8 cellular contexts compared by ENCODE assay signal in the genomic region with DNA sequence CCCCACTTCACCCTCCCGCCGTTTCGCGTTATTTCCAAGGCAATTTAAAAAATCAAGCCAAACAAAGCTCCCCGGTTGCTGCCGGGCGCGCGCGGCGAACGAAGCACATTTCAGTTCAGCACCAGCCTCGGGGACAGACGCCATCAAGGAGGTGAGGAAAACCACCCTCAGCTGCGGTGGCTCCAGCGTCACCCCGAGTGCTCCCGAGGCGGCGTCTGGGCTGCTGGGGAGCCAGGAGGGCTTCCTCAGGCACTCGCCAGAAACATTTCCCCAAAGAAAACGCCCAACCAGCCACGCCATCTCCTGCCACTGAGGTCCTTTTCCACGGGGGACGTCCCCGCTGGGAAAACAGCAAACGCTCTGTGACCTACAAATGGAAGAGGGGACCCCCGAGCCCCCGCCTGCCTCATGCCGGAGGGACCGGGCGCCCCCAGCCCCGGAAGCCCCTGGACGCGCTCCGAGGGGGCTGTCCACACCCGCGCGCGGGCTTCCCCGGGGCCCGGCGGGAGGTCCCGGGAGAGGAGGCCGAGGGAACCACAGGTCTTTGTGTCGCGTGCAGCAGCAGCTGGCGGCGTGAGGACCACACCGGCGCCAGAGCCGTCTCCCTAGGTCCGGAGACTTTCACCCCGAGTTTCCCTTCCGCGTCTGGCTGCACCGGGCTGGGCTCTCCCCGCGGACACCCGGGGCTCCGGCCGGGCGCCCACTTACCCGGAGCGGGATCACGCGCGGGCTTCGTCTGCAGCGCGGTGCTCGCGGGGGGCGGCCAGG. TPM values are rescaled to one million over a fixed set of nuclear protein-coding genes. Genes with fewer than 3 reads are reported as not detected.
A peak's percentile ranks its signal among the peaks of the same experiment; 100 is the strongest.
DNase-seq lines count a peak whose midpoint lies in the region; ATAC-seq and TF ChIP-seq lines count a peak whose summit lies in the region.

No MANE protein-coding gene starts in this region.

- TF ChIP-seq CTCF in endothelial cell (IDR thresholded peaks at IDR 0.05; ENCODE audit: unreplicated experiment), result no peak

- DNase-seq in Caki2 (ENCODE audit: low read depth) (peak; percentile 29), NCI-H146 treated with DMSO at 0.1 percent for 48 hours (lab: John Stamatoyannopoulos, UW; ENCODE audit: unreplicated experiment) (peak; percentile 38), endothelial cell (ENCODE audit: low spot score) (peak; percentile 69)
- DNase-seq in activated CD8-positive, alpha-beta memory T cell treated with anti-CD3 and anti-CD28 coated beads, Interleukin-2, amount 50 U/mL, for 4 hours, result peak; percentile 53

- H3K9me3 ChIP-seq in mucosa of stomach (ENCODE audit: control insufficient read depth, low read length), result no peaks in the 10 kb centered on the region

- H3K36me3 Mint-ChIP-seq in endothelial cell (ENCODE audit: low read depth, unreplicated experiment), result no peaks in the 10 kb centered on the region
- peaks cover 5% of the 10 kb centered on the region for H3K36me3 Mint-ChIP-seq in stimulated activated naive CD8-positive, alpha-beta T cell treated with anti-CD3 and anti-CD28 coated beads, Interleukin-15, Interleukin-2, amounts not matched to agents 100 ng/mL and 50 ng/mL, for 24 hours (ENCODE audit: low read depth)

- no peaks in the 10 kb centered on the region for H3K9me3 Mint-ChIP-seq in endothelial cell (ENCODE audit: unreplicated experiment)
- H3K9me3 Mint-ChIP-seq in stimulated activated naive CD8-positive, alpha-beta T cell treated with anti-CD3 and anti-CD28 coated beads, Interleukin-15, Interleukin-2, amounts not matched to agents 100 ng/mL and 50 ng/mL, for 24 hours, result no peaks in the 10 kb centered on the region

- H3K27me3 Mint-ChIP-seq in endothelial cell (ENCODE audit: unreplicated experiment), result peaks cover 12% of the 10 kb centered on the region
- peaks cover 77% of the 10 kb centered on the region for H3K27me3 Mint-ChIP-seq in stimulated activated naive CD8-positive, alpha-beta T cell treated with anti-CD3 and anti-CD28 coated beads, Interleukin-15, Interleukin-2, amounts not matched to agents 100 ng/mL and 50 ng/mL, for 24 hours

- H3K4me1 Mint-ChIP-seq in endothelial cell (ENCODE audit: unreplicated experiment), result peaks cover 16% of the 10 kb centered on the region
- peaks cover 26% of the 10 kb centered on the region for H3K4me1 Mint-ChIP-seq in stimulated activated naive CD8-positive, alpha-beta T cell treated with anti-CD3 and anti-CD28 coated beads, Interleukin-15, Interleukin-2, amounts not matched to agents 100 ng/mL and 50 ng/mL, for 24 hours (ENCODE audit: low read depth)

- H3K27ac Mint-ChIP-seq in endothelial cell (ENCODE audit: unreplicated experiment), result no peak overlapping the region
- H3K27ac Mint-ChIP-seq in stimulated activated naive CD8-positive, alpha-beta T cell treated with anti-CD3 and anti-CD28 coated beads, Interleukin-15, Interleukin-2, amounts not matched to agents 100 ng/mL and 50 ng/mL, for 24 hours, result no peak overlapping the region

- peak overlapping the region; percentile 8 for H3K9ac ChIP-seq in mucosa of stomach (ENCODE audit: low read length)

- H3K4me1 ChIP-seq in mucosa of stomach (ENCODE audit: control insufficient read depth, insufficient read depth, low read length), result peaks cover 13% of the 10 kb centered on the region

- in situ Hi-C loops in Caki2 (cut with HindIII; ENCODE audit: low pct_unique_long_range_greater_than_20kb, low sequenced_read_pairs), result no loop called here

- H3K36me3 ChIP-seq in mucosa of stomach (ENCODE audit: control insufficient read depth, insufficient read depth, low read length), result no peaks in the 10 kb centered on the region

- ATAC-seq in GM21737 (IDR thresholded peaks at IDR 0.05; ENCODE audit: unreplicated experiment) (peak; percentile 66), GM19467 (IDR thresholded peaks at IDR 0.05; ENCODE audit: unreplicated experiment) (no peak)

- H3K27me3 ChIP-seq in mucosa of stomach (ENCODE audit: control insufficient read depth, insufficient read depth, low read length), result peaks cover 49% of the 10 kb centered on the region

- H3K4me3 ChIP-seq in mucosa of stomach (ENCODE audit: low read length), result peak overlapping the region; percentile 19

- H3K4me3 Mint-ChIP-seq in endothelial cell (ENCODE audit: unreplicated experiment), result peak overlapping the region; percentile 84
- H3K4me3 Mint-ChIP-seq in stimulated activated naive CD8-positive, alpha-beta T cell treated with anti-CD3 and anti-CD28 coated beads, Interleukin-15, Interleukin-2, amounts not matched to agents 100 ng/mL and 50 ng/mL, for 24 hours, result peak overlapping the region; percentile 78

RNA-seq across cellular contexts. Expression of gene GNG4, which starts 0.4 kb away (rescaled TPM):
- total RNA-seq in Caki2 (2014; rRNA removed; shearing (Covaris generic); ENCODE audit: low replicate concordance), result 1.3 and 3.0 TPM in 2 replicates
- total RNA-seq in endothelial cell (ENCODE audit: unreplicated experiment), result 1.8 TPM
